Comparison of ENCODE assay signal across 16 cellular contexts in genomic region chrX:121260568-121261240, GRCh38.
"Had no signal": no experiment of that assay in that cellular context is flagged by ENCODE, and none has a peak within 500 bp of the region (broad histone marks: within the 10 kb centered on the region; RNA-seq: fewer than 3 reads in every experiment).

No MANE protein-coding gene starts in this region.

- H3K27me3 Mint-ChIP-seq: type B pancreatic cell had no signal

- H3K9me3 Mint-ChIP-seq: activated naive CD4-positive, alpha-beta T cell treated with anti-CD3 and anti-CD28 coated beads for 36 hours; activated T-helper 2 cell treated with anti-CD3 and anti-CD28 coated beads, Interferon-gamma antibody, Interleukin-2, Interleukin-4, amounts not matched to agents 10 μg/mL and 5 μg/mL and 100 μg/mL, durations not matched to agents 14 hours and 24 hours and 36 hours; type B pancreatic cell had no signal

- H3K27me3 ChIP-seq: gastroesophageal sphincter, right atrium auricular region had no signal

- H3K4me1 Mint-ChIP-seq: natural killer cell had no signal

- H3K4me3 ChIP-seq: gastroesophageal sphincter, left ventricle myocardium inferior, right atrium auricular region had no signal

- H3K9me3 ChIP-seq: gastroesophageal sphincter, left ventricle myocardium inferior, right atrium auricular region had no signal

- H3K4me1 ChIP-seq: gastroesophageal sphincter, left ventricle myocardium inferior, right atrium auricular region had no signal

- H3K27ac Mint-ChIP-seq: activated naive CD4-positive, alpha-beta T cell treated with anti-CD3 and anti-CD28 coated beads for 36 hours; activated T-helper 2 cell treated with anti-CD3 and anti-CD28 coated beads, Interferon-gamma antibody, Interleukin-2, Interleukin-4, amounts not matched to agents 10 μg/mL and 5 μg/mL and 100 μg/mL, durations not matched to agents 14 hours and 24 hours and 36 hours; natural killer cell; type B pancreatic cell had no signal

- H3K27ac ChIP-seq: gastroesophageal sphincter, left ventricle myocardium inferior, right atrium auricular region had no signal

- FAIRE-seq: colon, keratinocyte had no signal

- H3K36me3 ChIP-seq: gastroesophageal sphincter, left ventricle myocardium inferior, right atrium auricular region had no signal

- DNase-seq: activated CD4-positive, alpha-beta T cell treated with anti-CD3 and anti-CD28 coated beads, Interleukin-2, amount 50 U/mL, for 4 hours; activated CD4-positive, CD25-positive, alpha-beta regulatory T cell treated with anti-CD3 and anti-CD28 coated beads, Interleukin-2, amount 50 U/mL, for 72 hours; activated naive CD4-positive, alpha-beta T cell treated with anti-CD3 and anti-CD28 coated beads for 36 hours; activated T-cell treated with anti-CD3 and anti-CD28 coated beads, Interleukin-2, amount 50 U/mL, for 1 hour; left ventricle myocardium inferior; natural killer cell; nucleus accumbens; stimulated activated naive CD8-positive, alpha-beta T cell treated with anti-CD3 and anti-CD28 coated beads, Interleukin-15, Interleukin-2, amounts not matched to agents 100 U/mL and 50 U/mL, for 24 hours; T-helper 1 cell; T1000 had no signal

- H3K36me3 Mint-ChIP-seq: natural killer cell, type B pancreatic cell had no signal

- H3K4me3 Mint-ChIP-seq: activated naive CD4-positive, alpha-beta T cell treated with anti-CD3 and anti-CD28 coated beads for 36 hours; natural killer cell; type B pancreatic cell had no signal
